In the genomic region with DNA sequence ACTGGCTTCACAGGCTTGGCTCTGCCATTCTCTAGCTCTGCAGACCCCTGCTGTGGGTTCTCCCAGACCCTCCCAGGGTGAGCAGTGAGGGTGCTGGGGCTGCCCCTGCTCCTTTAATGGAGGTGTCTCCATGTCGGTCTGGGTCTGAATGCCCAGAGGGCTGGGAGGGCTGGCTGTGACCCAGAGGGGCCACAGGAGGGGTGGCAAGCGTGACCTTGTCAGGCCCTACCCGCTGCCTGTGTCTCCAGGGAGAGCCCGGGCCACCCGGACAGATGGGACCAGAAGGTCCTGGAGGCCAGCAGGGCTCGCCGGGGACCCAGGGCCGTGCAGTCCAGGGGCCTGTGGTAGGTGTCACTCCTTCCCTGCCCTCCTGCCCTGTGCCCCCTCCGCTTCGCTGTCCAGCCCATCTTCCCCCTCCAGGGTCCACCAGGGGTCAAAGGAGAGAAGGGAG, we compare ENCODE assay signal across 29 cellular contexts. TPM values are rescaled to one million over a fixed set of nuclear protein-coding genes. Genes with fewer than 3 reads are reported as not detected.
"Had no signal": no experiment of that assay in that cellular context is flagged by ENCODE, and none has a peak within 500 bp of the region (broad histone marks: within the 10 kb centered on the region; RNA-seq: fewer than 3 reads in every experiment).

No MANE protein-coding gene starts in this region.

- H3K36me3 ChIP-seq: esophagus muscularis mucosa, thoracic aorta, upper lobe of left lung had no signal

- DNase-seq: activated CD4-positive, alpha-beta T cell treated with anti-CD3 and anti-CD28 coated beads for 4 hours; activated CD4-positive, alpha-beta T cell treated with anti-CD3 and anti-CD28 coated beads, Interleukin-2, amount 50 U/mL, for 48 hours; activated CD4-positive, CD25-positive, alpha-beta regulatory T cell; activated effector memory CD4-positive, alpha-beta T cell treated with Interleukin-2 at 50 U/mL for 16 hours; activated naive CD4-positive, alpha-beta T cell treated with anti-CD3 and anti-CD28 coated beads, Interleukin-2, amount 10 ng/mL, durations not matched to agents 7 days and 5 days; activated naive CD8-positive, alpha-beta T cell treated with anti-CD3 and anti-CD28 coated beads, Interleukin-2, amount 50 U/mL, for 24 hours; activated T-cell treated with anti-CD3 and anti-CD28 coated beads, Interleukin-2, amount 50 U/mL, for 72 hours; anterior cingulate cortex; caudate nucleus; effector memory CD4-positive, alpha-beta T cell; nephron progenitor cell; nucleus accumbens; stimulated activated CD4-positive, alpha-beta T cell treated with anti-CD3 and anti-CD28 coated beads, Interleukin-2, amount 100 ng/mL, for 48 hours; stimulated activated naive CD4-positive, alpha-beta T cell treated with Interleukin-2 at 50 U/mL for 16 hours had no signal

- H3K27me3 ChIP-seq: body of pancreas, upper lobe of left lung had no signal

- H3K4me3 ChIP-seq: body of pancreas, esophagus muscularis mucosa, smooth muscle cell, thoracic aorta, upper lobe of left lung had no signal

- H3K9ac ChIP-seq: parathyroid adenoma had no signal

- H3K4me1 ChIP-seq: body of pancreas had no signal

- FAIRE-seq: colon, endothelial cell of umbilical vein, frontal cortex, keratinocyte had no signal

- H3K9me3 ChIP-seq: body of pancreas, esophagus muscularis mucosa, thoracic aorta had no signal

- H3K27ac ChIP-seq: body of pancreas, esophagus muscularis mucosa, parathyroid adenoma, thoracic aorta, upper lobe of left lung had no signal

- ATAC-seq: activated naive CD8-positive, alpha-beta T cell treated with anti-CD3 and anti-CD28 coated beads, Interleukin-2, amount 50 U/mL, for 24 hours; activated T-cell treated with anti-CD3 and anti-CD28 coated beads, Interleukin-2, amount 50 U/mL, for 72 hours; body of pancreas; left lobe of liver; sciatic nerve; T-helper 17 cell had no signal

RNA-seq across cellular contexts. Expression of a gene that starts 32.1 kb away (rescaled TPM):
- total RNA-seq: activated CD8-positive, alpha-beta memory T cell treated with anti-CD3 and anti-CD28 coated beads for 36 hours; body of pancreas; dermis microvascular lymphatic vessel endothelial cell; endothelial cell of umbilical vein; left lobe of liver; thoracic aorta had no signal
- polyA plus RNA-seq: endothelial cell of umbilical vein, keratinocyte had no signal

RNA-seq across cellular contexts. Expression of a gene that starts 36.1 kb away (rescaled TPM):
- total RNA-seq: activated CD8-positive, alpha-beta memory T cell treated with anti-CD3 and anti-CD28 coated beads for 36 hours; activated T-cell treated with anti-CD3 and anti-CD28 coated beads, Interleukin-2, amount 50 U/mL, for 72 hours; body of pancreas; endothelial cell of umbilical vein; esophagus muscularis mucosa; smooth muscle cell; T-helper 17 cell; thoracic aorta had no signal
- polyA plus RNA-seq: endothelial cell of umbilical vein, keratinocyte had no signal
